12 cellular contexts compared by ENCODE assay signal in the genomic region with DNA sequence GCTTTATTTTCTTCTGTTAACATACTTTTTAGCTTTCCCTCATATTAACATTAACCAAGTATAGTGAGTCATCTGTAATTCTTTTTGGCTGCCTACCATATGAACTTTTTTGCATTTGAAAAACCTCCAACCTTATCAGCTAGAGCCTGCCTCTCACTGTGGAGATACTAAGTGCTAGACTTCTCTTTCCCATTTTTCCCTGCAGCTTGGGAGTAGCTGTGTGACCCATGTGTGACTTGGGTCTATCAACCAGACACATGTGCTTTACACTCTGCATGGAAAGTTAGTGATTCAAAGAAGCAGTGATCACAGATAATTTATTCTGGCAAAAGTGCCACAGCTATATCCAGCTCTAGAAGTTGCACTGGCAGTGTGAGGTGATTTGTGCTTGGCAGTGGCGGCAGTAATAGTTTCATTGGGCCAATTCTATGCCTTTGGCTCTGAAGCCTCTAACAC. TPM values are rescaled to one million over a fixed set of nuclear protein-coding genes. Genes with fewer than 3 reads are reported as not detected.
DNase-seq lines count a peak whose midpoint lies in the region; ATAC-seq and TF ChIP-seq lines count a peak whose summit lies in the region.
"Had no signal": no experiment of that assay in that cellular context is flagged by ENCODE, and none has a peak within 500 bp of the region (broad histone marks: within the 10 kb centered on the region; RNA-seq: fewer than 3 reads in every experiment).

No MANE protein-coding gene starts in this region.

- in situ Hi-C loops in astrocyte of the cerebellum (cut with HindIII; ENCODE audit: low sequenced_read_pairs), result no loop called here
- in situ Hi-C loops in HAP-1 (cut with MboI; ENCODE audit: low sequenced_read_pairs), result no loop called here

- H3K27me3 Mint-ChIP-seq in HFFc6 (ENCODE audit: insufficient read depth), result no peaks in the 10 kb centered on the region

- no peak for ATAC-seq in GM21786 (IDR thresholded peaks at IDR 0.05; ENCODE audit: unreplicated experiment)
- ATAC-seq: HCT116 had no signal

- peaks cover 28% of the 10 kb centered on the region for H3K36me3 Mint-ChIP-seq in HFFc6 (ENCODE audit: low read depth)

- H3K4me3 Mint-ChIP-seq in HFFc6, result no peak overlapping the region

- H3K27me3 ChIP-seq in left ventricle myocardium inferior (ENCODE audit: low read depth), result no peaks in the 10 kb centered on the region
- no peaks in the 10 kb centered on the region for H3K27me3 ChIP-seq in tibial artery
- no peaks in the 10 kb centered on the region for H3K27me3 ChIP-seq in HAP-1 (ENCODE audit: low read depth)
- H3K27me3 ChIP-seq: tibial nerve had no signal

- H3K4me1 Mint-ChIP-seq in HFFc6 (ENCODE audit: low read depth), result peaks cover 20% of the 10 kb centered on the region

- H3K9me3 Mint-ChIP-seq in HFFc6, result no peaks in the 10 kb centered on the region

- DNase-seq in HFFc6 (peak; percentile 42), astrocyte of the cerebellum (ENCODE audit: low read depth) (peak; percentile 48), left ventricle myocardium inferior (peak; percentile 25), tibial artery (no peak), HAP-1 (ENCODE audit: low spot score in 2 of 2) (no peak), GM10266 (ENCODE audit: extremely low spot score) (no peak)
- DNase-seq: activated naive CD4-positive, alpha-beta T cell treated with Interleukin-2 at 50 U/mL for 16 hours; MM.1S; NCI-H524 treated with DMSO at 0.1 percent for 48 hours had no signal

- peaks cover 84% of the 10 kb centered on the region for H3K36me3 ChIP-seq in left ventricle myocardium inferior
- H3K36me3 ChIP-seq in tibial artery, result peaks cover 51 to 79% (median 51%) of the 10 kb centered on the region in 3 donors
- H3K36me3 ChIP-seq in HAP-1 (replicated peaks), result peaks cover 40% of the 10 kb centered on the region

- H3K4me3 ChIP-seq in astrocyte of the cerebellum (ENCODE audit: low read depth, low read length) (no peak overlapping the region), left ventricle myocardium inferior (no peak overlapping the region), tibial artery (no peak overlapping the region), HAP-1 (no peak overlapping the region)
- H3K4me3 ChIP-seq: tibial nerve had no signal

- peak overlapping the region; percentile 22; the same call in 1 of the 2 replicates for H3K27ac Mint-ChIP-seq in HFFc6

- H3K9me3 ChIP-seq in left ventricle myocardium inferior (replicated peaks) (no peaks in the 10 kb centered on the region), tibial artery (no peaks in the 10 kb centered on the region), HAP-1 (no peaks in the 10 kb centered on the region)
- H3K9me3 ChIP-seq: tibial nerve had no signal

- H3K27ac ChIP-seq in left ventricle myocardium inferior (replicated peaks) (peak overlapping the region; percentile 76), tibial artery (peak overlapping the region; percentile 45 to 64)
- H3K27ac ChIP-seq: tibial nerve had no signal

- TF ChIP-seq CTCF in HFFc6 (IDR thresholded peaks at IDR 0.05) (no peak), astrocyte of the cerebellum (IDR thresholded peaks at IDR 0.05; ENCODE audit: low read depth, low read length, missing control alignments) (no peak), left ventricle myocardium inferior (IDR thresholded peaks at IDR 0.05; ENCODE audit: borderline replicate concordance) (no peak), tibial artery (IDR thresholded peaks at IDR 0.05) (no peak), GM10266 (IDR thresholded peaks at IDR 0.05; ENCODE audit: control insufficient read depth, insufficient read depth, low read depth, missing control alignments) (no peak)

- intact Hi-C loops in left ventricle myocardium inferior (cut with micrococcal nuclease) (no loop called here), tibial artery (cut with DNase I; ENCODE audit: low total_unique reads) (no loop called here)

- H3K4me1 ChIP-seq in left ventricle myocardium inferior (peaks cover 33% of the 10 kb centered on the region), tibial artery (peaks cover 0 to 26% (median 16%) of the 10 kb centered on the region in 4 donors), HAP-1 (no peaks in the 10 kb centered on the region)

RNA-seq across cellular contexts. Expression of gene PREPL, which starts 36.3 kb away (rescaled TPM):
- total RNA-seq in HFFc6 (2021; fragmentation: NEBNext Ultra II Directional; extraction: Animal tissue kit (Norgen Biotek cat#: 25700)), result 10 to 100 TPM; 51.5 to 67.1 (median 55.6) TPM
- 86.1 TPM for total RNA-seq in left ventricle myocardium inferior

RNA-seq across cellular contexts. Expression of gene CAMKMT, which starts 36.7 kb away (rescaled TPM):
- 1 to 10 TPM; 5.1 to 8.6 (median 7.0) TPM for total RNA-seq in HFFc6 (2021; fragmentation: NEBNext Ultra II Directional; extraction: Animal tissue kit (Norgen Biotek cat#: 25700))
- total RNA-seq in left ventricle myocardium inferior, result 4.8 TPM

RNA-seq across cellular contexts. Expression of gene SLC3A1, which starts 49.7 kb away (rescaled TPM):
- under 1 TPM in 2 of 6 experiments, not detected in 4; 0.07 to 0.09 TPM for total RNA-seq in HFFc6 (2021; fragmentation: NEBNext Ultra II Directional; extraction: Animal tissue kit (Norgen Biotek cat#: 25700))
- not detected for total RNA-seq in left ventricle myocardium inferior

Comparison
In these comparisons a context has a peak if more than half of its experiments do, and no peak if none do; other contexts are left out.
1. DNase-seq: peak in HFFc6 (single experiment), astrocyte of the cerebellum (single experiment) and left ventricle myocardium inferior (single experiment); none in tibial artery (0 of 2), HAP-1 (0 of 2) and GM10266 (single experiment).